Comparison of ENCODE assay signal across 14 cellular contexts in the genomic region with DNA sequence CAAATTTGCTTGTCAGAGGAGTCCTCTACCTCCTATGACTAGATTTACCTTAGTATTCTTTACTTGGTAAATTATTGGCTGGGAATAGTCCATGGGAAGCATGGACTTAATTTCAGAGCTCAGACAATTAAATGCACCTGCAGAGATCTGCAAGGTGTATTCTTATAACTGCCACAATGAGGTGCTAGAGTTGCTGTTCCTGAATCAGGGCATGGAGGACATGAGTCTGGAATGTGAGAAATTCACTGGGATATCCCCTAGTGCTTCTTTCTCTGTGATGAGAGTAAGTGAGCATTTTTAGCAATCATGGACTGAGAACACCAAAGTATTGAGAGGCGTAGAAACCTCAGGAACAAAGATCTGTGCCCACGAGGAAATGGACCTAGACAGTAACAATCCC. TPM values are rescaled to one million over a fixed set of nuclear protein-coding genes. Genes with fewer than 3 reads are reported as not detected.
DNase-seq lines count a peak whose midpoint lies in the region; ATAC-seq and TF ChIP-seq lines count a peak whose summit lies in the region.
"Had no signal": no experiment of that assay in that cellular context is flagged by ENCODE, and none has a peak within 500 bp of the region (broad histone marks: within the 10 kb centered on the region; RNA-seq: fewer than 3 reads in every experiment).

No MANE protein-coding gene starts in this region.

- no peak overlapping the region for H3K9ac ChIP-seq in SK-N-SH

- TF ChIP-seq RAD21 in SK-N-SH (IDR thresholded peaks at IDR 0.05; ENCODE audit: low read length), result peak; percentile 50

- H3K4me3 Mint-ChIP-seq in CD4-positive, alpha-beta T cell, result no peak overlapping the region
- H3K4me3 Mint-ChIP-seq: activated CD4-positive, alpha-beta memory T cell treated with anti-CD3 and anti-CD28 coated beads for 36 hours; activated T-helper 17 cell treated with anti-CD3 and anti-CD28 coated beads, Interleukin-2, amount 50 U/mL, for 72 hours had no signal

- 75% methylated on average over 2 of the region's 2 CpGs for WGBS in SK-N-SH (ENCODE audit: low lambda C conversion rate)

- no peak for TF ChIP-seq EP300 in SK-N-SH (IDR thresholded peaks at IDR 0.05; ENCODE audit: borderline replicate concordance in 1 of 2, low read depth in 1 of 2, low read length in 1 of 2)

- no peaks in the 10 kb centered on the region for H3F3A ChIP-seq in SK-N-SH (replicated peaks; ENCODE audit: insufficient read depth)

- H2AFZ ChIP-seq in SK-N-SH (ENCODE audit: low read depth), result no peak overlapping the region

- no peaks in the 10 kb centered on the region for H3K4me1 Mint-ChIP-seq in CD4-positive, alpha-beta T cell (ENCODE audit: low read depth)
- H3K4me1 Mint-ChIP-seq: activated T-helper 17 cell treated with anti-CD3 and anti-CD28 coated beads, Interleukin-2, amount 50 U/mL, for 72 hours had no signal

- no peaks in the 10 kb centered on the region for H3K9me3 ChIP-seq in SK-N-SH
- H3K9me3 ChIP-seq in CD4-positive, alpha-beta T cell (ENCODE audit: control insufficient read depth, low read length), result no peaks in the 10 kb centered on the region

- intact Hi-C loops in CD4-positive, alpha-beta T cell (cut with DNase I, micrococcal nuclease), result no loop called here

- H3K36me3 ChIP-seq in H7 (replicated peaks; ENCODE audit: control insufficient read depth, insufficient read depth, low read length) (peaks cover 44% of the 10 kb centered on the region), SK-N-SH (replicated peaks in 1 of 2; ENCODE audit: control insufficient read depth in 1 of 2, insufficient read depth in 2 of 2, low read length in 1 of 2) (no peaks in the 10 kb centered on the region)

- no peaks in the 10 kb centered on the region for H3K9me2 ChIP-seq in SK-N-SH

- DNase-seq in H7 (peak; percentile 16), SK-N-SH (peak; percentile 2), NCI-H2107 treated with DMSO at 0.1 percent for 48 hours (lab: John Stamatoyannopoulos, UW; ENCODE audit: unreplicated experiment) (no peak), OCI-M1 (lab: John Stamatoyannopoulos, UW) (no peak)
- DNase-seq in CD4-positive, alpha-beta T cell, result no peak
- DNase-seq: activated CD4-positive, alpha-beta memory T cell treated with anti-CD3 and anti-CD28 coated beads for 36 hours; aorta; DMS79 treated with DMSO at 0.1 percent for 48 hours; NCI-H2171 had no signal

- no peaks in the 10 kb centered on the region for H3K79me2 ChIP-seq in SK-N-SH (ENCODE audit: insufficient read depth)

- H3K27ac Mint-ChIP-seq in CD4-positive, alpha-beta T cell, result no peak overlapping the region
- H3K27ac Mint-ChIP-seq: activated CD4-positive, alpha-beta memory T cell treated with anti-CD3 and anti-CD28 coated beads for 36 hours; activated T-helper 17 cell treated with anti-CD3 and anti-CD28 coated beads, Interleukin-2, amount 50 U/mL, for 72 hours had no signal

- no peak for ATAC-seq in CD4-positive, alpha-beta T cell (ENCODE audit: poor library complexity)
- no peak for ATAC-seq in GM21528 (IDR thresholded peaks at IDR 0.05; ENCODE audit: low FRiP score, unreplicated experiment)
- ATAC-seq: activated T-helper 17 cell treated with anti-CD3 and anti-CD28 coated beads, Interleukin-2, amount 50 U/mL, for 72 hours had no signal

- H3K9me3 Mint-ChIP-seq in CD4-positive, alpha-beta T cell, result peaks cover 2% of the 10 kb centered on the region

- H3K4me3 ChIP-seq in H7 (ENCODE audit: insufficient read depth, low read depth, low read length) (peak overlapping the region; percentile 33), SK-N-SH (ENCODE audit: low read depth in 2 of 2, low read length in 1 of 2) (no peak overlapping the region), iPS-11a (ENCODE audit: low read depth, low read length) (peak overlapping the region; percentile 25)
- H3K4me3 ChIP-seq: SK-N-MC had no signal

- H3K27ac ChIP-seq in 22Rv1, result no peak overlapping the region
- H3K27ac ChIP-seq in SK-N-SH (ENCODE audit: low read depth in 2 of 2, low read length in 1 of 2), result no peak overlapping the region
- H3K27ac ChIP-seq in CD4-positive, alpha-beta T cell (ENCODE audit: low read depth, low read length), result no peak overlapping the region
- H3K27ac ChIP-seq: SK-N-MC had no signal

- no peaks in the 10 kb centered on the region for H3K4me1 ChIP-seq in SK-N-SH (ENCODE audit: control insufficient read depth in 1 of 2, insufficient read depth in 2 of 2, low read depth in 1 of 2, low read length in 1 of 2)

- POLR2A ChIA-PET in SK-N-SH (lab: Yijun Ruan, JAX), result no interaction called here
- POLR2A ChIA-PET in CD4-positive, alpha-beta T cell (lab: Charles Lee), result no interaction called here

- no peaks in the 10 kb centered on the region for H4K20me1 ChIP-seq in SK-N-SH (ENCODE audit: insufficient read depth)

- H3K36me3 Mint-ChIP-seq in CD4-positive, alpha-beta T cell (ENCODE audit: low read depth), result no peaks in the 10 kb centered on the region
- H3K36me3 Mint-ChIP-seq: activated CD4-positive, alpha-beta memory T cell treated with anti-CD3 and anti-CD28 coated beads for 36 hours had no signal

- H3K27me3 Mint-ChIP-seq in CD4-positive, alpha-beta T cell, result no peaks in the 10 kb centered on the region
- H3K27me3 Mint-ChIP-seq: activated CD4-positive, alpha-beta memory T cell treated with anti-CD3 and anti-CD28 coated beads for 36 hours; activated T-helper 17 cell treated with anti-CD3 and anti-CD28 coated beads, Interleukin-2, amount 50 U/mL, for 72 hours had no signal

- no peaks in the 10 kb centered on the region for H3K27me3 ChIP-seq in H7 (ENCODE audit: control insufficient read depth, insufficient read depth, low read length)
- no peaks in the 10 kb centered on the region for H3K27me3 ChIP-seq in SK-N-SH (ENCODE audit: insufficient read depth)
- no peaks in the 10 kb centered on the region for H3K27me3 ChIP-seq in CD4-positive, alpha-beta T cell (ENCODE audit: control insufficient read depth, insufficient read depth, low read length)

- CTCF ChIA-PET in SK-N-SH (lab: Yijun Ruan, JAX), result no interaction called here
- CTCF ChIA-PET in CD4-positive, alpha-beta T cell (lab: Charles Lee), result no interaction called here

- H3K4me2 ChIP-seq in SK-N-SH, result no peak overlapping the region

- peak; percentile 55 for TF ChIP-seq CTCF in 22Rv1 (IDR thresholded peaks at IDR 0.05)
- peak; percentile 34; the same call in 1 of the 2 replicates for TF ChIP-seq CTCF in SK-N-SH (IDR thresholded peaks at IDR 0.05)
- TF ChIP-seq CTCF in CD4-positive, alpha-beta T cell (IDR thresholded peaks at IDR 0.05), result no peak

TF ChIP-seq in SK-N-SH, 30 proteins besides CTCF, POLR2A, EP300 and RAD21:
- no peak for TF ChIP-seq RXRA (IDR thresholded peaks at IDR 0.05; ENCODE audit: borderline replicate concordance, low read depth)
- no peak; the same call in 1 of the 2 replicates for TF ChIP-seq SMC3 (IDR thresholded peaks at IDR 0.05; ENCODE audit: low read depth, low read length)
- TF ChIP-seq GABPA (IDR thresholded peaks at IDR 0.05; ENCODE audit: low read depth), result no peak
- TF ChIP-seq TCF12 (IDR thresholded peaks at IDR 0.05), result no peak
- no peak for TF ChIP-seq YY1 (IDR thresholded peaks at IDR 0.05; ENCODE audit: low read depth)
- no peak for TF ChIP-seq RFX5 (IDR thresholded peaks at IDR 0.05; ENCODE audit: low read length)
- no peak for TF ChIP-seq RCOR1 (IDR thresholded peaks at IDR 0.05; ENCODE audit: low read length)

RNA-seq across cellular contexts. Expression of gene GRID2, which starts 32.9 kb away (rescaled TPM):
- total RNA-seq in H7 (2014; rRNA removed; shearing (Covaris generic)), result 19.1 and 25.6 TPM in 2 replicates
- polyA plus RNA-seq in SK-N-SH (2012; rRNA removed), result 0.08 TPM in 1 of 2 replicates, not detected in the other
- 0.01 TPM in 1 of 2 replicates, not detected in the other for polyA plus RNA-seq in SK-N-SH (2012; cell fraction: cytosol; rRNA removed)
- 0.02 TPM in 1 of 2 replicates, not detected in the other for polyA plus RNA-seq in SK-N-SH (2012; cell fraction: nucleus; rRNA removed)
- total RNA-seq in CD4-positive, alpha-beta T cell, result not detected
- total RNA-seq: activated CD4-positive, alpha-beta memory T cell treated with anti-CD3 and anti-CD28 coated beads for 36 hours; activated T-helper 17 cell treated with anti-CD3 and anti-CD28 coated beads, Interleukin-2, amount 50 U/mL, for 72 hours had no signal
- polyA plus RNA-seq: aorta had no signal

Comparison
In these comparisons a context has a peak if more than half of its experiments do, and no peak if none do; other contexts are left out.
1. DNase-seq: peak in H7 (single experiment) and SK-N-SH (single experiment); none in CD4-positive, alpha-beta T cell (0 of 10), NCI-H2107 treated with DMSO at 0.1 percent for 48 hours (single experiment) and OCI-M1 (single experiment).
2. H3K4me3 ChIP-seq: peak in H7 (single experiment) and iPS-11a (single experiment); none in SK-N-SH (0 of 2).
3. RNA of gene GRID2, which starts 32.9 kb away (total RNA-seq): 19.1 to 25.6 TPM in H7; not detected in CD4-positive, alpha-beta T cell; every median in the first group is over 10 times any median in the second.